In genomic region chr6:32074996-32075532, GRCh38 we compare ENCODE assay signal across 23 cellular contexts. TPM values are rescaled to one million over a fixed set of nuclear protein-coding genes. Genes with fewer than 3 reads are reported as not detected.
A peak's percentile ranks its signal among the peaks of the same experiment; 100 is the strongest.
DNase-seq lines count a peak whose midpoint lies in the region; ATAC-seq, FAIRE-seq and TF ChIP-seq lines count a peak whose summit lies in the region.
"Had no signal": no experiment of that assay in that cellular context is flagged by ENCODE, and none has a peak within 500 bp of the region (broad histone marks: within the 10 kb centered on the region; RNA-seq: fewer than 3 reads in every experiment).

No MANE protein-coding gene starts in this region.

- H3K27me3 Mint-ChIP-seq in type B pancreatic cell, result no peaks in the 10 kb centered on the region
- H3K27me3 Mint-ChIP-seq: CD4-positive, alpha-beta T cell had no signal

- H3K9me3 Mint-ChIP-seq in type B pancreatic cell, result no peaks in the 10 kb centered on the region
- H3K9me3 Mint-ChIP-seq: activated naive CD4-positive, alpha-beta T cell treated with anti-CD3 and anti-CD28 coated beads, Interleukin-2, amount 50 U/mL, for 72 hours; CD4-positive, alpha-beta T cell; dendritic cell treated with granulocyte-macrophage colony-stimulating factor and Interleukin-4, amounts not matched to agents 40 ng/mL and 50 ng/mL, for 4 days; immature natural killer cell; stimulated activated memory B cell treated with anti-CD40 and anti-IgM and Interleukin-4, amounts not matched to agents 10 μg/mL and 1 μg/mL and 100 μg/mL, for 72 hours had no signal

- H3K36me3 Mint-ChIP-seq in type B pancreatic cell, result peaks cover 4% of the 10 kb centered on the region
- H3K36me3 Mint-ChIP-seq: activated naive CD4-positive, alpha-beta T cell treated with anti-CD3 and anti-CD28 coated beads, Interleukin-2, amount 50 U/mL, for 72 hours; immature natural killer cell; stimulated activated memory B cell treated with anti-CD40 and anti-IgM and Interleukin-4, amounts not matched to agents 10 μg/mL and 1 μg/mL and 100 μg/mL, for 72 hours had no signal

- no peak overlapping the region for H3K4me2 ChIP-seq in HepG2 (ENCODE audit: low read depth, low read length)

- H3K79me2 ChIP-seq in HepG2 (ENCODE audit: insufficient read depth, low read length), result no peaks in the 10 kb centered on the region

- CTCF ChIA-PET in HepG2 (lab: Yijun Ruan, JAX; ENCODE audit: low intra/inter-chr PET ratio, low total read pairs), result no interaction called here

- no peak overlapping the region for H3K4me3 ChIP-seq in HepG2 (replicated peaks in 1 of 3; ENCODE audit: insufficient read depth in 1 of 3, low read depth in 2 of 3, low read length in 3 of 3)
- no peak overlapping the region for H3K4me3 ChIP-seq in right lobe of liver
- no peak overlapping the region for H3K4me3 ChIP-seq in brain microvascular endothelial cell (ENCODE audit: low read depth, low read length)
- no peak overlapping the region for H3K4me3 ChIP-seq in esophagus muscularis mucosa
- H3K4me3 ChIP-seq: heart left ventricle, transverse colon had no signal

- no peak for TF ChIP-seq CTCF in HepG2 (CRISPR knock-in tag; IDR thresholded peaks at IDR 0.05)
- no peak for TF ChIP-seq CTCF in right lobe of liver (IDR thresholded peaks at IDR 0.05)
- TF ChIP-seq CTCF in brain microvascular endothelial cell (IDR thresholded peaks at IDR 0.05; ENCODE audit: low read depth, low read length, missing control alignments), result no peak
- TF ChIP-seq CTCF in type B pancreatic cell (conservative IDR thresholded peaks at IDR 0.05), result no peak
- TF ChIP-seq CTCF in esophagus muscularis mucosa (IDR thresholded peaks at IDR 0.05), result no peak

- 44% methylated on average over 8 of the region's 8 CpGs for WGBS in HepG2 (ENCODE audit: low lambda C conversion rate)
- 94% methylated on average over 8 of the region's 8 CpGs for WGBS in right lobe of liver (ENCODE audit: insufficient coverage, low coverage, low lambda C conversion rate, missing lambda C conversion rate)
- 89% methylated on average over 8 of the region's 8 CpGs for WGBS in esophagus muscularis mucosa

- TF ChIP-seq POLR2A in HepG2 (IDR thresholded peaks at IDR 0.05; ENCODE audit: insufficient read depth in 1 of 2, low read depth in 2 of 2, low read length in 2 of 2), result no peak
- TF ChIP-seq POLR2A in right lobe of liver (IDR thresholded peaks at IDR 0.05), result no peak
- no peak for TF ChIP-seq POLR2A in esophagus muscularis mucosa (IDR thresholded peaks at IDR 0.05; ENCODE audit: low read depth)

- H2AFZ ChIP-seq in HepG2 (ENCODE audit: low read length), result no peak overlapping the region

- intact Hi-C loops in HepG2 (cut with micrococcal nuclease; ENCODE audit: unreplicated experiment), result no loop called here
- intact Hi-C loops in right lobe of liver (cut with DNase I), result no loop called here
- intact Hi-C loops in esophagus muscularis mucosa (cut with DNase I), result no loop called here

- 0 out of 2 replicates have a peak, but pooled peaks cover 4% of the 10 kb centered on the region for H4K20me1 ChIP-seq in HepG2 (ENCODE audit: insufficient read depth, low read length)

- H3K27ac ChIP-seq in HepG2 (ENCODE audit: extremely low read length, insufficient read depth, low read length) (no peak overlapping the region), right lobe of liver (no peak overlapping the region), brain microvascular endothelial cell (no peak overlapping the region), esophagus muscularis mucosa (replicated peaks in 1 of 4) (peak overlapping the region in 2 of 4 donors; percentile 18 to 64)

- H3K4me1 ChIP-seq in HepG2 (ENCODE audit: insufficient read depth, low read length) (no peaks in the 10 kb centered on the region), right lobe of liver (no peaks in the 10 kb centered on the region), esophagus muscularis mucosa (peaks cover 13 to 25% (median 20%) of the 10 kb centered on the region in 4 donors)
- H3K4me1 ChIP-seq: transverse colon had no signal

- no peak overlapping the region for H3K9ac ChIP-seq in HepG2 (ENCODE audit: insufficient read depth, low read depth, low read length)

- peak overlapping the region; percentile 96 for H3K27ac Mint-ChIP-seq in type B pancreatic cell
- H3K27ac Mint-ChIP-seq: CD4-positive, alpha-beta T cell; dendritic cell treated with granulocyte-macrophage colony-stimulating factor and Interleukin-4, amounts not matched to agents 40 ng/mL and 50 ng/mL, for 4 days; immature natural killer cell; stimulated activated memory B cell treated with anti-CD40 and anti-IgM and Interleukin-4, amounts not matched to agents 10 μg/mL and 1 μg/mL and 100 μg/mL, for 72 hours had no signal

- peaks cover 14 to 78% of the 10 kb centered on the region in 2 experiments for H3K27me3 ChIP-seq in HepG2 (ENCODE audit: control insufficient read depth in 1 of 2, insufficient read depth in 2 of 2, low read length in 2 of 2)
- H3K27me3 ChIP-seq in right lobe of liver, result no peaks in the 10 kb centered on the region
- H3K27me3 ChIP-seq in brain microvascular endothelial cell (replicated peaks), result peaks cover 3% of the 10 kb centered on the region
- no peaks in the 10 kb centered on the region for H3K27me3 ChIP-seq in esophagus muscularis mucosa
- H3K27me3 ChIP-seq: heart left ventricle, transverse colon had no signal

- no peak for FAIRE-seq in HepG2 (lab: Jason Lieb, UNC)
- FAIRE-seq: HTR-8/SVneo had no signal

- in situ Hi-C loops in HepG2 (cut with HindIII; ENCODE audit: extremely low pct_ligation_motif_present, low pct_unique_long_range_greater_than_20kb), result loop anchor here (25.0 kb wide), 1 partner anchor 712 kb away; no protein-coding TSS in a partner anchor
- in situ Hi-C loops in brain microvascular endothelial cell (cut with HindIII; ENCODE audit: low pct_ligation_motif_present, low sequenced_read_pairs), result no loop called here

- H3K36me3 ChIP-seq in HepG2 (replicated peaks in 1 of 2; ENCODE audit: control insufficient read depth in 1 of 2, insufficient read depth in 2 of 2, low read length in 2 of 2), result no peaks in the 10 kb centered on the region
- no peaks in the 10 kb centered on the region for H3K36me3 ChIP-seq in right lobe of liver
- no peaks in the 10 kb centered on the region for H3K36me3 ChIP-seq in brain microvascular endothelial cell (replicated peaks)
- H3K36me3 ChIP-seq in esophagus muscularis mucosa, result peaks cover 7 to 93% (median 46%) of the 10 kb centered on the region in 4 donors
- H3K36me3 ChIP-seq: transverse colon had no signal

- no peak overlapping the region for H3K4me3 Mint-ChIP-seq in type B pancreatic cell
- H3K4me3 Mint-ChIP-seq: CD4-positive, alpha-beta T cell; dendritic cell treated with granulocyte-macrophage colony-stimulating factor and Interleukin-4, amounts not matched to agents 40 ng/mL and 50 ng/mL, for 4 days; immature natural killer cell; stimulated activated memory B cell treated with anti-CD40 and anti-IgM and Interleukin-4, amounts not matched to agents 10 μg/mL and 1 μg/mL and 100 μg/mL, for 72 hours had no signal

- TF ChIP-seq RAD21 in HepG2 (CRISPR knock-in tag; IDR thresholded peaks at IDR 0.05), result no peak

- no peak for ATAC-seq in HepG2
- no peak for ATAC-seq in right lobe of liver
- ATAC-seq: activated naive CD4-positive, alpha-beta T cell treated with anti-CD3 and anti-CD28 coated beads, Interleukin-2, amount 50 U/mL, for 72 hours; heart left ventricle; PC-3; stimulated activated memory B cell treated with anti-CD40 and anti-IgM and Interleukin-4, amounts not matched to agents 10 μg/mL and 1 μg/mL and 100 μg/mL, for 72 hours had no signal

- H3K4me1 Mint-ChIP-seq in type B pancreatic cell (ENCODE audit: unreplicated experiment), result peaks cover 24% of the 10 kb centered on the region
- H3K4me1 Mint-ChIP-seq: immature natural killer cell; stimulated activated memory B cell treated with anti-CD40 and anti-IgM and Interleukin-4, amounts not matched to agents 10 μg/mL and 1 μg/mL and 100 μg/mL, for 72 hours had no signal

- H3K9me3 ChIP-seq in HepG2 (ENCODE audit: low read length) (no peaks in the 10 kb centered on the region), right lobe of liver (no peaks in the 10 kb centered on the region), esophagus muscularis mucosa (no peaks in the 10 kb centered on the region)
- H3K9me3 ChIP-seq: heart left ventricle, transverse colon had no signal

- BruUV-seq in HepG2 (replicated peaks; lab: Mats Ljungman, UMichigan), result no TSS peak

- TF ChIP-seq EP300 in HepG2 (IDR thresholded peaks at IDR 0.05; ENCODE audit: low read depth in 2 of 2, low read length in 2 of 2) (no peak), HepG2 (CRISPR knock-in tag; IDR thresholded peaks at IDR 0.05; ENCODE audit: borderline replicate concordance) (no peak), esophagus muscularis mucosa (IDR thresholded peaks at IDR 0.05) (no peak)

- POLR2A ChIA-PET in HepG2 (lab: Yijun Ruan, JAX), result no interaction called here

- DNase-seq in HepG2 (ENCODE audit: low spot score) (no peak), right lobe of liver (no peak), brain microvascular endothelial cell (peak; percentile 24), kidney glomerular epithelial cell (lab: John Stamatoyannopoulos, UW) (peak; percentile 50), type B pancreatic cell (ENCODE audit: extremely low spot score, unreplicated experiment) (no peak), NCI-H446 treated with DMSO at 0.1 percent for 48 hours (lab: John Stamatoyannopoulos, UW) (no peak), esophagus muscularis mucosa (ENCODE audit: extremely low spot score) (no peak), NCI-H146 (lab: John Stamatoyannopoulos, UW) (no peak)
- DNase-seq: activated CD4-positive, alpha-beta T cell treated with anti-CD3 and anti-CD28 coated beads, Interleukin-2, amount 50 U/mL, for 48 hours; CD4-positive, alpha-beta T cell; immature natural killer cell; NCI-H1417 treated with DMSO at 0.1 percent for 48 hours; NCI-H2171 treated with DMSO at 0.1 percent for 48 hours; NCI-H748 treated with DMSO at 0.1 percent for 48 hours; transverse colon had no signal

RNA-seq across cellular contexts. Expression of gene TNXB, which starts 34.1 kb away (rescaled TPM):
- total RNA-seq in HepG2 (2016; rRNA removed; fragmentation: Illumina TruSeq; extraction: Trizol) (0.74 and 1.6 TPM in 2 replicates), right lobe of liver (10 to 100 TPM in 3 of 6 experiments, 1 to 10 TPM in 3; 7.2 to 28.3 (median 10.3) TPM), type B pancreatic cell (ENCODE audit: low replicate concordance) (20.8 and 22.2 TPM in 2 replicates), esophagus muscularis mucosa (100 to 1,000 TPM; 223 to 525 (median 326) TPM)
- total RNA-seq in HepG2 (2016; cell fraction: cytosol; rRNA removed; fragmentation: Illumina TruSeq; extraction: Trizol; ENCODE audit: low read depth), result 0.20 and 0.35 TPM in 2 replicates
- total RNA-seq in HepG2 (2016; cell fraction: insoluble cytoplasmic fraction; rRNA removed; fragmentation: Illumina TruSeq; extraction: Trizol), result 0.86 and 1.5 TPM in 2 replicates
- 0.65 and 0.83 TPM in 2 replicates for total RNA-seq in HepG2 (2016; cell fraction: membrane; rRNA removed; fragmentation: Illumina TruSeq; extraction: Trizol)
- total RNA-seq in HepG2 (2016; cell fraction: nucleus; rRNA removed; fragmentation: Illumina TruSeq; extraction: Trizol), result 1.9 and 2.9 TPM in 2 replicates
- 2.7 and 2.9 TPM in 2 replicates for polyA plus RNA-seq in HepG2 (2011; rRNA removed)
- polyA plus RNA-seq in HepG2 (2011; cell fraction: cytosol; rRNA removed), result 1.8 and 3.0 TPM in 2 replicates
- 11.9 and 13.2 TPM in 2 replicates for polyA plus RNA-seq in HepG2 (2011; cell fraction: nucleus; rRNA removed)
- 2.9 and 4.4 TPM in 2 replicates for polyA plus RNA-seq in HepG2 (2012)
- polyA plus RNA-seq in HepG2 (2016; cell fraction: cytosol; fragmentation: Illumina TruSeq; extraction: Trizol; ENCODE audit: low read depth), result 0.37 and 0.42 TPM in 2 replicates
- 0.76 and 1.1 TPM in 2 replicates for polyA plus RNA-seq in HepG2 (2016; cell fraction: insoluble cytoplasmic fraction; fragmentation: Illumina TruSeq; extraction: Trizol; ENCODE audit: low read depth)
- polyA plus RNA-seq in HepG2 (2016; cell fraction: membrane; fragmentation: Illumina TruSeq; extraction: Trizol; ENCODE audit: low read depth), result 0.43 and 0.76 TPM in 2 replicates
- 1.9 and 4.8 TPM in 2 replicates for polyA plus RNA-seq in HepG2 (2016; cell fraction: nucleus; fragmentation: Illumina TruSeq; extraction: Trizol; ENCODE audit: insufficient read depth, low read depth)
- 1.8 and 5.9 TPM in 2 replicates for polyA minus RNA-seq in HepG2 (2011; rRNA and poly(A)+ RNA removed; ENCODE audit: low replicate concordance)
- polyA minus RNA-seq in HepG2 (2011; cell fraction: cytosol; rRNA and poly(A)+ RNA removed), result 0.49 and 2.0 TPM in 2 replicates
- polyA minus RNA-seq in HepG2 (2011; cell fraction: nucleus; rRNA and poly(A)+ RNA removed), result 6.1 and 7.2 TPM in 2 replicates
- polyA plus RNA-seq: immature natural killer cell had no signal

RNA-seq across cellular contexts. Expression of gene CYP21A2, which starts 36.8 kb away (rescaled TPM):
- total RNA-seq in HepG2 (2016; rRNA removed; fragmentation: Illumina TruSeq; extraction: Trizol) (0.29 and 1.5 TPM in 2 replicates), right lobe of liver (10 to 100 TPM in 3 of 6 experiments, 1 to 10 TPM in 3; 5.7 to 60.7 (median 14.0) TPM), type B pancreatic cell (ENCODE audit: low replicate concordance) (0.14 and 0.68 TPM in 2 replicates), esophagus muscularis mucosa (1 to 10 TPM in 3 of 4 donors, under 1 TPM in 1; 0.33 to 3.7 (median 1.9) TPM)
- 0.20 and 0.53 TPM in 2 replicates for total RNA-seq in HepG2 (2016; cell fraction: cytosol; rRNA removed; fragmentation: Illumina TruSeq; extraction: Trizol; ENCODE audit: low read depth)
- total RNA-seq in HepG2 (2016; cell fraction: insoluble cytoplasmic fraction; rRNA removed; fragmentation: Illumina TruSeq; extraction: Trizol), result 0.24 and 1.5 TPM in 2 replicates
- total RNA-seq in HepG2 (2016; cell fraction: membrane; rRNA removed; fragmentation: Illumina TruSeq; extraction: Trizol), result 0.59 and 0.69 TPM in 2 replicates
- total RNA-seq in HepG2 (2016; cell fraction: nucleus; rRNA removed; fragmentation: Illumina TruSeq; extraction: Trizol), result 4.2 and 4.6 TPM in 2 replicates
- polyA plus RNA-seq in HepG2 (2011; rRNA removed), result 6.3 and 8.6 TPM in 2 replicates
- polyA plus RNA-seq in HepG2 (2011; cell fraction: cytosol; rRNA removed), result 2.4 and 3.0 TPM in 2 replicates
- 65.6 and 85.1 TPM in 2 replicates for polyA plus RNA-seq in HepG2 (2011; cell fraction: nucleus; rRNA removed)
- 3.3 and 9.9 TPM in 2 replicates for polyA plus RNA-seq in HepG2 (2012)
- 0.85 and 0.89 TPM in 2 replicates for polyA plus RNA-seq in HepG2 (2016; cell fraction: cytosol; fragmentation: Illumina TruSeq; extraction: Trizol; ENCODE audit: low read depth)
- 0.52 and 0.75 TPM in 2 replicates for polyA plus RNA-seq in HepG2 (2016; cell fraction: insoluble cytoplasmic fraction; fragmentation: Illumina TruSeq; extraction: Trizol; ENCODE audit: low read depth)
- 0.98 and 1.2 TPM in 2 replicates for polyA plus RNA-seq in HepG2 (2016; cell fraction: membrane; fragmentation: Illumina TruSeq; extraction: Trizol; ENCODE audit: low read depth)
- polyA plus RNA-seq in HepG2 (2016; cell fraction: nucleus; fragmentation: Illumina TruSeq; extraction: Trizol; ENCODE audit: insufficient read depth, low read depth), result 10.5 and 14.3 TPM in 2 replicates
- 0.23 and 9.5 TPM in 2 replicates for polyA minus RNA-seq in HepG2 (2011; rRNA and poly(A)+ RNA removed; ENCODE audit: low replicate concordance)
- polyA minus RNA-seq in HepG2 (2011; cell fraction: cytosol; rRNA and poly(A)+ RNA removed), result 1.7 and 1.8 TPM in 2 replicates
- polyA minus RNA-seq in HepG2 (2011; cell fraction: nucleus; rRNA and poly(A)+ RNA removed), result 27.4 and 31.8 TPM in 2 replicates
- total RNA-seq: epithelial cell of proximal tubule, PC-3, pulmonary artery endothelial cell had no signal

RNA-seq across cellular contexts. Expression of gene ATF6B, which starts 53.0 kb away (rescaled TPM):
- total RNA-seq in HepG2 (2016; rRNA removed; fragmentation: Illumina TruSeq; extraction: Trizol) (7.5 and 18.1 TPM in 2 replicates), right lobe of liver (10 to 100 TPM; 15.2 to 35.5 (median 33.2) TPM), type B pancreatic cell (ENCODE audit: low replicate concordance) (95.8 and 99.3 TPM in 2 replicates), esophagus muscularis mucosa (10 to 100 TPM; 17.7 to 37.4 (median 27.2) TPM)
- 5.4 and 6.0 TPM in 2 replicates for total RNA-seq in HepG2 (2016; cell fraction: cytosol; rRNA removed; fragmentation: Illumina TruSeq; extraction: Trizol; ENCODE audit: low read depth)
- total RNA-seq in HepG2 (2016; cell fraction: insoluble cytoplasmic fraction; rRNA removed; fragmentation: Illumina TruSeq; extraction: Trizol), result 6.5 and 17.9 TPM in 2 replicates
- total RNA-seq in HepG2 (2016; cell fraction: membrane; rRNA removed; fragmentation: Illumina TruSeq; extraction: Trizol), result 4.1 and 4.3 TPM in 2 replicates
- 22.6 and 23.3 TPM in 2 replicates for total RNA-seq in HepG2 (2016; cell fraction: nucleus; rRNA removed; fragmentation: Illumina TruSeq; extraction: Trizol)
- 44.0 and 45.8 TPM in 2 replicates for polyA plus RNA-seq in HepG2 (2011; rRNA removed)
- polyA plus RNA-seq in HepG2 (2011; cell fraction: cytosol; rRNA removed), result 13.6 and 15.3 TPM in 2 replicates
- polyA plus RNA-seq in HepG2 (2011; cell fraction: nucleus; rRNA removed), result 155 and 167 TPM in 2 replicates
- 24.1 and 28.4 TPM in 2 replicates for polyA plus RNA-seq in HepG2 (2012)
- polyA plus RNA-seq in HepG2 (2016; cell fraction: cytosol; fragmentation: Illumina TruSeq; extraction: Trizol; ENCODE audit: low read depth), result 2.5 and 3.2 TPM in 2 replicates
- polyA plus RNA-seq in HepG2 (2016; cell fraction: insoluble cytoplasmic fraction; fragmentation: Illumina TruSeq; extraction: Trizol; ENCODE audit: low read depth), result 10.4 and 12.2 TPM in 2 replicates
- 3.3 and 4.5 TPM in 2 replicates for polyA plus RNA-seq in HepG2 (2016; cell fraction: membrane; fragmentation: Illumina TruSeq; extraction: Trizol; ENCODE audit: low read depth)
- polyA plus RNA-seq in HepG2 (2016; cell fraction: nucleus; fragmentation: Illumina TruSeq; extraction: Trizol; ENCODE audit: insufficient read depth, low read depth), result 77.6 and 81.7 TPM in 2 replicates
- polyA minus RNA-seq in HepG2 (2011; rRNA and poly(A)+ RNA removed; ENCODE audit: low replicate concordance), result 79.0 and 84.0 TPM in 2 replicates
- 14.2 and 16.6 TPM in 2 replicates for polyA minus RNA-seq in HepG2 (2011; cell fraction: cytosol; rRNA and poly(A)+ RNA removed)
- polyA minus RNA-seq in HepG2 (2011; cell fraction: nucleus; rRNA and poly(A)+ RNA removed), result 40.5 and 43.0 TPM in 2 replicates

RNA-seq across cellular contexts. Expression of gene FKBPL, which starts 55.0 kb away (rescaled TPM):
- total RNA-seq in HepG2 (2016; rRNA removed; fragmentation: Illumina TruSeq; extraction: Trizol) (10.0 and 11.0 TPM in 2 replicates), right lobe of liver (1 to 10 TPM; 1.5 to 2.7 (median 2.2) TPM), type B pancreatic cell (ENCODE audit: low replicate concordance) (8.4 and 10.1 TPM in 2 replicates), esophagus muscularis mucosa (1 to 10 TPM; 2.7 to 6.3 (median 3.9) TPM)
- 3.2 and 3.3 TPM in 2 replicates for total RNA-seq in HepG2 (2016; cell fraction: cytosol; rRNA removed; fragmentation: Illumina TruSeq; extraction: Trizol; ENCODE audit: low read depth)
- total RNA-seq in HepG2 (2016; cell fraction: insoluble cytoplasmic fraction; rRNA removed; fragmentation: Illumina TruSeq; extraction: Trizol), result 10.6 and 12.0 TPM in 2 replicates
- 5.3 and 5.7 TPM in 2 replicates for total RNA-seq in HepG2 (2016; cell fraction: membrane; rRNA removed; fragmentation: Illumina TruSeq; extraction: Trizol)
- 3.6 and 4.7 TPM in 2 replicates for total RNA-seq in HepG2 (2016; cell fraction: nucleus; rRNA removed; fragmentation: Illumina TruSeq; extraction: Trizol)
- 2.9 and 3.0 TPM in 2 replicates for polyA plus RNA-seq in HepG2 (2011; rRNA removed)
- 3.5 and 3.9 TPM in 2 replicates for polyA plus RNA-seq in HepG2 (2011; cell fraction: cytosol; rRNA removed)
- polyA plus RNA-seq in HepG2 (2011; cell fraction: nucleus; rRNA removed), result 2.3 TPM in 2 replicates
- 2.4 and 3.6 TPM in 2 replicates for polyA plus RNA-seq in HepG2 (2012)
- 2.5 and 3.0 TPM in 2 replicates for polyA plus RNA-seq in HepG2 (2016; cell fraction: cytosol; fragmentation: Illumina TruSeq; extraction: Trizol; ENCODE audit: low read depth)
- polyA plus RNA-seq in HepG2 (2016; cell fraction: insoluble cytoplasmic fraction; fragmentation: Illumina TruSeq; extraction: Trizol; ENCODE audit: low read depth), result 10.8 and 12.4 TPM in 2 replicates
- 3.5 and 4.2 TPM in 2 replicates for polyA plus RNA-seq in HepG2 (2016; cell fraction: membrane; fragmentation: Illumina TruSeq; extraction: Trizol; ENCODE audit: low read depth)
- 7.2 and 7.7 TPM in 2 replicates for polyA plus RNA-seq in HepG2 (2016; cell fraction: nucleus; fragmentation: Illumina TruSeq; extraction: Trizol; ENCODE audit: insufficient read depth, low read depth)
- 3.3 and 9.3 TPM in 2 replicates for polyA minus RNA-seq in HepG2 (2011; rRNA and poly(A)+ RNA removed; ENCODE audit: low replicate concordance)
- polyA minus RNA-seq in HepG2 (2011; cell fraction: cytosol; rRNA and poly(A)+ RNA removed), result 1.8 and 2.4 TPM in 2 replicates
- polyA minus RNA-seq in HepG2 (2011; cell fraction: nucleus; rRNA and poly(A)+ RNA removed), result 1.2 and 1.7 TPM in 2 replicates

Comparison
In these comparisons a context has a peak if more than half of its experiments do, and no peak if none do; other contexts are left out.
1. DNase-seq: peak in brain microvascular endothelial cell (single experiment) and kidney glomerular epithelial cell (single experiment); none in HepG2 (single experiment), right lobe of liver (0 of 3), type B pancreatic cell (single experiment), NCI-H446 treated with DMSO at 0.1 percent for 48 hours (single experiment), esophagus muscularis mucosa (single experiment) and NCI-H146 (single experiment).